2 cellular contexts compared by ENCODE assay signal in the genomic region with DNA sequence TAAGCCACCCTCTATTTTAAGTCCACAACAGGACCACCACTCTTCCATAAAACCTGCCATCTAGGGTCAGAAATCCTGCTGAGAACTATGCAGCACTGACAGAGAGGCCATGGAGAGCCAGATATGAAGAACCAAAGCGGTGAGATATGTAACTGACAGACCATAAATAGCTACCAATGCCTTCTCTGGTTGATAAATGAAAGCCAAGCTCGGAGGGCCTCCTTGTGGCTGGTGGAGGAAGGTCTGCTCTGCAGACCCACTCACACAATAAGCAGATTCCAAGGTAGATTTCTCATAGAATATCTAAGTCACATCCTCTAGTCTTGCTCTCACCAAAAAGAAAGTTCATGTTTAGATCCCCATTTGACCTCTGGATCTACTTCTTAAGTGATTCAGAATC.
TF ChIP-seq lines count a peak whose summit lies in the region.

No MANE protein-coding gene starts in this region.

TF ChIP-seq in HEK293, 187 proteins besides CTCF, POLR2A, EP300 and RAD21 (continued from another document):
- TF ChIP-seq, protein P1, sequence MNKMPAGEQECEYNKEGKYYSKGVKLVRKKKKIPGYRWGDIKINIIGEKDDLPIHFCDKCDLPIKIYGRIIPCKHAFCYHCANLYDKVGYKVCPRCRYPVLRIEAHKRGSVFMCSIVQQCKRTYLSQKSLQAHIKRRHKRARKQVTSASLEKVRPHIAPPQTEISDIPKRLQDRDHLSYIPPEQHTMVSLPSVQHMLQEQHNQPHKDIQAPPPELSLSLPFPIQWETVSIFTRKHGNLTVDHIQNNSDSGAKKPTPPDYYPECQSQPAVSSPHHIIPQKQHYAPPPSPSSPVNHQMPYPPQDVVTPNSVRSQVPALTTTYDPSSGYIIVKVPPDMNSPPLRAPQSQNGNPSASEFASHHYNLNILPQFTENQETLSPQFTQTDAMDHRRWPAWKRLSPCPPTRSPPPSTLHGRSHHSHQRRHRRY (tag by site-specific recombination; IDR thresholded peaks at IDR 0.05): no peak
- no peak for TF ChIP-seq ZBTB20 (tag by site-specific recombination; IDR thresholded peaks at IDR 0.05)

TF ChIP-seq in WTC11, 78 proteins besides CTCF, POLR2A, EP300 and RAD21 (continued from another document):
- TF ChIP-seq, protein P2, sequence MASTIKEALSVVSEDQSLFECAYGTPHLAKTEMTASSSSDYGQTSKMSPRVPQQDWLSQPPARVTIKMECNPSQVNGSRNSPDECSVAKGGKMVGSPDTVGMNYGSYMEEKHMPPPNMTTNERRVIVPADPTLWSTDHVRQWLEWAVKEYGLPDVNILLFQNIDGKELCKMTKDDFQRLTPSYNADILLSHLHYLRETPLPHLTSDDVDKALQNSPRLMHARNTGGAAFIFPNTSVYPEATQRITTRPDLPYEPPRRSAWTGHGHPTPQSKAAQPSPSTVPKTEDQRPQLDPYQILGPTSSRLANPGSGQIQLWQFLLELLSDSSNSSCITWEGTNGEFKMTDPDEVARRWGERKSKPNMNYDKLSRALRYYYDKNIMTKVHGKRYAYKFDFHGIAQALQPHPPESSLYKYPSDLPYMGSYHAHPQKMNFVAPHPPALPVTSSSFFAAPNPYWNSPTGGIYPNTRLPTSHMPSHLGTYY (CRISPR knock-in tag; IDR thresholded peaks at IDR 0.05): no peak
- no peak for TF ChIP-seq TEAD1 (CRISPR knock-in tag; IDR thresholded peaks at IDR 0.05)
- TF ChIP-seq, protein P3, sequence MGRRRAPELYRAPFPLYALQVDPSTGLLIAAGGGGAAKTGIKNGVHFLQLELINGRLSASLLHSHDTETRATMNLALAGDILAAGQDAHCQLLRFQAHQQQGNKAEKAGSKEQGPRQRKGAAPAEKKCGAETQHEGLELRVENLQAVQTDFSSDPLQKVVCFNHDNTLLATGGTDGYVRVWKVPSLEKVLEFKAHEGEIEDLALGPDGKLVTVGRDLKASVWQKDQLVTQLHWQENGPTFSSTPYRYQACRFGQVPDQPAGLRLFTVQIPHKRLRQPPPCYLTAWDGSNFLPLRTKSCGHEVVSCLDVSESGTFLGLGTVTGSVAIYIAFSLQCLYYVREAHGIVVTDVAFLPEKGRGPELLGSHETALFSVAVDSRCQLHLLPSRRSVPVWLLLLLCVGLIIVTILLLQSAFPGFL (CRISPR knock-in tag; IDR thresholded peaks at IDR 0.05; ENCODE audit: borderline replicate concordance): no peak
- TF ChIP-seq ZNF138 (CRISPR knock-in tag; conservative IDR thresholded peaks at IDR 0.05): no peak
- TF ChIP-seq, protein P4, sequence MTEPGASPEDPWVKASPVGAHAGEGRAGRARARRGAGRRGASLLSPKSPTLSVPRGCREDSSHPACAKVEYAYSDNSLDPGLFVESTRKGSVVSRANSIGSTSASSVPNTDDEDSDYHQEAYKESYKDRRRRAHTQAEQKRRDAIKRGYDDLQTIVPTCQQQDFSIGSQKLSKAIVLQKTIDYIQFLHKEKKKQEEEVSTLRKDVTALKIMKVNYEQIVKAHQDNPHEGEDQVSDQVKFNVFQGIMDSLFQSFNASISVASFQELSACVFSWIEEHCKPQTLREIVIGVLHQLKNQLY (CRISPR knock-in tag; IDR thresholded peaks at IDR 0.05): no peak
- TF ChIP-seq, protein P5, sequence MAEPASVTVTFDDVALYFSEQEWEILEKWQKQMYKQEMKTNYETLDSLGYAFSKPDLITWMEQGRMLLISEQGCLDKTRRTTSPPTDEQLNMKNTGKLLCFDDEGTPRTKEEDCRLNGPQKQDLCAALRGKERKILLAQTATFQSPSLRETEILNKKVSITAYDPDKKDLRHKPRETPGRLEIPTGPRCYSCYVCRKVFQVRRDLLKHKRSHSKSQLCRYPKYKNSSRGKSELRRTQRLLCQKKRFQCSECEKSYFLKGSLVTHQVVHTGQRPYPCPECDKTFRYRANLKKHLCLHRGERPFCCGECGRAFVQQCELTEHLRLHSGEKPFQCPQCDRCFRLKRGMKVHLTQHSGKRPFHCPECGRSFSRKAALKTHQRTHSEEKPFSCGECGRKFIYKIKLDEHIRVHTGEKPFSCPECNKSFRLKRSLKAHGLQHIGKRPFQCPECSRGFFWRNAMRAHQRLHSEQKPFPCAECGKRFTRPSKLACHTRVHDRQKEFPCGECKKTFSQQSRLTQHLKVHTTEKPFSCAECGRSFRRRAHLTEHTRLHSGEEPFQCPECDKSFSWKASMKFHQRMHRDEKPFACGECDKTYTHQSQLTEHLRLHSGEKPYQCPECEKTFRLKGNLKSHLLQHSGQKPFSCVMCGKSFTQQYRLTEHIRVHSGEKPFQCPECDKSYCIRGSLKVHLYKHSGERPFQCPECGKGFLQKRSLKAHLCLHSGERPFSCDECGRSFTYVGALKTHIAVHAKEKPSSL (CRISPR knock-in tag; conservative IDR thresholded peaks at IDR 0.05): no peak
- no peak for TF ChIP-seq MYBL2 (CRISPR knock-in tag; IDR thresholded peaks at IDR 0.05)
- TF ChIP-seq, protein P6, sequence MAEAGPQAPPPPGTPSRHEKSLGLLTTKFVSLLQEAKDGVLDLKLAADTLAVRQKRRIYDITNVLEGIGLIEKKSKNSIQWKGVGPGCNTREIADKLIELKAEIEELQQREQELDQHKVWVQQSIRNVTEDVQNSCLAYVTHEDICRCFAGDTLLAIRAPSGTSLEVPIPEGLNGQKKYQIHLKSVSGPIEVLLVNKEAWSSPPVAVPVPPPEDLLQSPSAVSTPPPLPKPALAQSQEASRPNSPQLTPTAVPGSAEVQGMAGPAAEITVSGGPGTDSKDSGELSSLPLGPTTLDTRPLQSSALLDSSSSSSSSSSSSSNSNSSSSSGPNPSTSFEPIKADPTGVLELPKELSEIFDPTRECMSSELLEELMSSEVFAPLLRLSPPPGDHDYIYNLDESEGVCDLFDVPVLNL (CRISPR knock-in tag; IDR thresholded peaks at IDR 0.05; ENCODE audit: borderline replicate concordance, low read depth): no peak
- TF ChIP-seq NR3C1 (CRISPR knock-in tag; conservative IDR thresholded peaks at IDR 0.05; ENCODE audit: low read depth): no peak
- TF ChIP-seq CREB1 (CRISPR knock-in tag; IDR thresholded peaks at IDR 0.05): no peak
- TF ChIP-seq, protein P7, sequence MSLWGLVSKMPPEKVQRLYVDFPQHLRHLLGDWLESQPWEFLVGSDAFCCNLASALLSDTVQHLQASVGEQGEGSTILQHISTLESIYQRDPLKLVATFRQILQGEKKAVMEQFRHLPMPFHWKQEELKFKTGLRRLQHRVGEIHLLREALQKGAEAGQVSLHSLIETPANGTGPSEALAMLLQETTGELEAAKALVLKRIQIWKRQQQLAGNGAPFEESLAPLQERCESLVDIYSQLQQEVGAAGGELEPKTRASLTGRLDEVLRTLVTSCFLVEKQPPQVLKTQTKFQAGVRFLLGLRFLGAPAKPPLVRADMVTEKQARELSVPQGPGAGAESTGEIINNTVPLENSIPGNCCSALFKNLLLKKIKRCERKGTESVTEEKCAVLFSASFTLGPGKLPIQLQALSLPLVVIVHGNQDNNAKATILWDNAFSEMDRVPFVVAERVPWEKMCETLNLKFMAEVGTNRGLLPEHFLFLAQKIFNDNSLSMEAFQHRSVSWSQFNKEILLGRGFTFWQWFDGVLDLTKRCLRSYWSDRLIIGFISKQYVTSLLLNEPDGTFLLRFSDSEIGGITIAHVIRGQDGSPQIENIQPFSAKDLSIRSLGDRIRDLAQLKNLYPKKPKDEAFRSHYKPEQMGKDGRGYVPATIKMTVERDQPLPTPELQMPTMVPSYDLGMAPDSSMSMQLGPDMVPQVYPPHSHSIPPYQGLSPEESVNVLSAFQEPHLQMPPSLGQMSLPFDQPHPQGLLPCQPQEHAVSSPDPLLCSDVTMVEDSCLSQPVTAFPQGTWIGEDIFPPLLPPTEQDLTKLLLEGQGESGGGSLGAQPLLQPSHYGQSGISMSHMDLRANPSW (CRISPR knock-in tag; conservative IDR thresholded peaks at IDR 0.05; ENCODE audit: low read depth): no peak
